8 cellular contexts compared by ENCODE assay signal in genomic region chr12:72271401-72271740, GRCh38. TPM values are rescaled to one million over a fixed set of nuclear protein-coding genes. Genes with fewer than 3 reads are reported as not detected.
DNase-seq lines count a peak whose midpoint lies in the region; ATAC-seq, FAIRE-seq and TF ChIP-seq lines count a peak whose summit lies in the region.

No MANE protein-coding gene starts in this region.

- 2% methylated on average over 15 of the region's 15 CpGs; no CpG with 5 or more reads in 1 of the 2 experiments for whole genome bisulfite sequencing in H1 (ENCODE audit: extremely low coverage in 1 of 2, insufficient coverage in 1 of 2, insufficient read length in 1 of 2, insufficient replicate concordance in 2 of 2, low coverage in 1 of 2, low lambda C conversion rate in 2 of 2, missing lambda C conversion rate in 1 of 2), 2 experiments
- no CpG with 5 or more reads among the region's 15 CpGs for WGBS in mesendoderm (ENCODE audit: extremely low coverage, insufficient coverage, low lambda C conversion rate)

- H3K4me2 ChIP-seq in H1 (ENCODE audit: insufficient read depth in 1 of 2, low read depth in 2 of 2, low read length in 2 of 2) (peak overlapping the region; percentile 87 to 99), mesendoderm (ENCODE audit: low read length) (peak overlapping the region; percentile 56)

- H2BK5ac ChIP-seq in H1 (ENCODE audit: low read depth, low read length): peak overlapping the region; percentile 40; the same call in 1 of the 2 replicates
- H2BK5ac ChIP-seq in mesendoderm (ENCODE audit: low read length): no peak overlapping the region

- no peak overlapping the region for H3K4ac ChIP-seq in H1 (replicated peaks; ENCODE audit: insufficient read length, low read depth, low read length)
- H3K4ac ChIP-seq in mesendoderm (ENCODE audit: low read depth, low read length): no peak overlapping the region

- no peaks in the 10 kb centered on the region for H3K9me3 Mint-ChIP-seq in activated T-cell treated with anti-CD3 and anti-CD28 coated beads, Interleukin-2, amount 50 U/mL, for 4 hours

- H3K4me1 Mint-ChIP-seq in activated T-cell treated with anti-CD3 and anti-CD28 coated beads, Interleukin-2, amount 50 U/mL, for 4 hours (ENCODE audit: low read depth): peaks cover 6% of the 10 kb centered on the region

- peak in 1 of 2 experiments; percentile 40; a peak in 1 of 3 replicates for TF ChIP-seq POLR2A in H1 (IDR thresholded peaks at IDR 0.05; ENCODE audit: control extremely low read depth in 1 of 2, low read depth in 2 of 2, low read length in 2 of 2)

- H4K5ac ChIP-seq in H1 (ENCODE audit: insufficient read length, low read depth, low read length): no peak overlapping the region
- H4K5ac ChIP-seq in mesendoderm (ENCODE audit: low read length): no peak overlapping the region

- POLR2A ChIA-PET in H1 (lab: Charles Lee; ENCODE audit: partially characterized antibody): interaction anchor here (1.5 kb wide), 1 partner anchor 9 kb away, joined by 5 read pairs; no protein-coding TSS in a partner anchor

- TF ChIP-seq CTCF in H1 (IDR thresholded peaks at IDR 0.05; ENCODE audit: control extremely low read depth in 1 of 3, insufficient read depth in 1 of 3, low read depth in 1 of 3, low read length in 3 of 3): peak in 2 of 3 experiments; percentile 9 to 19; a peak in 2 of 4 replicates

- peaks cover 18% of the 10 kb centered on the region for H3K23me2 ChIP-seq in H1 (ENCODE audit: low read depth, low read length)

- H2AK5ac ChIP-seq in H1 (ENCODE audit: low read depth, low read length) (no peak overlapping the region), mesendoderm (ENCODE audit: low read length) (no peak overlapping the region)

- ATAC-seq in activated T-cell treated with anti-CD3 and anti-CD28 coated beads, Interleukin-2, amount 50 U/mL, for 4 hours: no peak
- no peak for ATAC-seq in GM18858 (IDR thresholded peaks at IDR 0.05; ENCODE audit: unreplicated experiment)

- H2BK120ac ChIP-seq in H1 (replicated peaks; ENCODE audit: low read depth, low read length): no peak overlapping the region
- H2BK120ac ChIP-seq in mesendoderm (ENCODE audit: low read depth, low read length): no peak overlapping the region

- FAIRE-seq in H1 (lab: Jason Lieb, UNC): no peak

- H3K79me1 ChIP-seq in H1 (ENCODE audit: low read depth, low read length) (no peaks in the 10 kb centered on the region), mesendoderm (ENCODE audit: low read length) (no peaks in the 10 kb centered on the region)

- no peaks in the 10 kb centered on the region for H3K9me3 ChIP-seq in H1 (ENCODE audit: insufficient read depth in 2 of 2, low read depth in 1 of 2, low read length in 1 of 2)

- H3K56ac ChIP-seq in H1 (replicated peaks; ENCODE audit: insufficient read length, low read depth, low read length) (no peak overlapping the region), mesendoderm (ENCODE audit: low read length) (peak overlapping the region; percentile 88)

- H3K4me3 Mint-ChIP-seq in activated T-cell treated with anti-CD3 and anti-CD28 coated beads, Interleukin-2, amount 50 U/mL, for 4 hours: no peak overlapping the region

- peak overlapping the region; percentile 97 for H2AFZ ChIP-seq in H1 (ENCODE audit: low read length)

- H3K9ac ChIP-seq in H1 (replicated peaks in 1 of 4; ENCODE audit: extremely low read depth in 1 of 4, low read depth in 3 of 4, low read length in 3 of 4): peak overlapping the region in 2 of 4 experiments; percentile 31 to 55; a peak in 4 of 7 replicates
- peak overlapping the region; percentile 68 for H3K9ac ChIP-seq in mesendoderm (ENCODE audit: low read length)

- no peak overlapping the region for H4K91ac ChIP-seq in H1 (replicated peaks; ENCODE audit: insufficient read length, low read length)

- H3K27me3 Mint-ChIP-seq in activated T-cell treated with anti-CD3 and anti-CD28 coated beads, Interleukin-2, amount 50 U/mL, for 4 hours (ENCODE audit: low read depth): peaks cover 43% of the 10 kb centered on the region

- H3K4me1 ChIP-seq in H1 (replicated peaks in 1 of 4; ENCODE audit: control insufficient read depth in 3 of 4, insufficient read depth in 4 of 4, low read length in 3 of 4) (peaks cover 0 to 8% (median 1%) of the 10 kb centered on the region in 4 experiments; a peak in 4 of 7 replicates), mesendoderm (ENCODE audit: control insufficient read depth, low read depth, low read length) (no peaks in the 10 kb centered on the region)

- H3K79me2 ChIP-seq in H1 (ENCODE audit: control insufficient read depth in 1 of 2, insufficient read depth in 2 of 2, low read length in 2 of 2): no peaks in the 10 kb centered on the region
- no peaks in the 10 kb centered on the region for H3K79me2 ChIP-seq in mesendoderm (ENCODE audit: control insufficient read depth, insufficient read depth, low read length)

- H4K20me1 ChIP-seq in H1 (replicated peaks in 1 of 2; ENCODE audit: control insufficient read depth in 1 of 2, insufficient read depth in 2 of 2, low read length in 2 of 2): no peaks in the 10 kb centered on the region

- H2BK15ac ChIP-seq in H1 (ENCODE audit: low read length): peak overlapping the region; percentile 75; the same call in 1 of the 2 replicates
- no peak overlapping the region for H2BK15ac ChIP-seq in mesendoderm (replicated peaks; ENCODE audit: low read depth)

- peak in 1 of 2 experiments; percentile 19; a peak in 1 of 4 replicates for TF ChIP-seq RAD21 in H1 (IDR thresholded peaks at IDR 0.05 in 1 of 2, conservative IDR thresholded peaks at IDR 0.05 in 1 of 2; ENCODE audit: low read depth in 2 of 2, low read length in 2 of 2)

- 0 out of 2 replicates have a peak overlapping the region, but pooled peaks have one; percentile 25 for H2BK20ac ChIP-seq in H1 (ENCODE audit: low read length)

- H3K18ac ChIP-seq in H1 (ENCODE audit: extremely low read depth, low read length) (peak overlapping the region; percentile 26), mesendoderm (ENCODE audit: low read length) (no peak overlapping the region)

- H3K36me3 ChIP-seq in H1 (ENCODE audit: control insufficient read depth in 2 of 4, insufficient read depth in 4 of 4, low read length in 3 of 4) (no peaks in the 10 kb centered on the region), mesendoderm (ENCODE audit: control insufficient read depth, insufficient read depth, low read length) (no peaks in the 10 kb centered on the region)

- CTCF ChIA-PET in H1 (lab: Charles Lee; ENCODE audit: partially characterized antibody): interaction anchor here (0.7 to 2.5 kb wide), 7 partner anchors 9 to 321 kb away, joined by 3 to 14 read pairs (median 4); no protein-coding TSS in a partner anchor

- H3K23ac ChIP-seq in H1 (ENCODE audit: insufficient read length) (no peak overlapping the region), mesendoderm (ENCODE audit: low read length) (no peak overlapping the region)

- TF ChIP-seq EP300 in H1 (IDR thresholded peaks at IDR 0.05; ENCODE audit: borderline replicate concordance in 1 of 2, low read depth in 2 of 2, low read length in 2 of 2): no peak

- DNase-seq in DMS114 treated with DMSO at 0.1 percent for 48 hours (lab: John Stamatoyannopoulos, UW; ENCODE audit: unreplicated experiment): peak; percentile 10
- peak; percentile 92 for DNase-seq in NCI-H510A treated with DMSO at 0.1 percent for 48 hours (lab: John Stamatoyannopoulos, UW)
- DNase-seq in H1 (ENCODE audit: low read depth in 1 of 2, low spot score in 2 of 2): peak in 1 of 2 experiments; percentile 73
- no peak for DNase-seq in mesendoderm
- DNase-seq in activated CD4-positive, CD25-positive, alpha-beta regulatory T cell treated with anti-CD3 and anti-CD28 coated beads, Interleukin-2, amount 50 U/mL, for 72 hours: no peak
- DNase-seq in activated T-cell treated with anti-CD3 and anti-CD28 coated beads, Interleukin-2, amount 50 U/mL, for 4 hours: no peak
- no peak for DNase-seq in A172 (ENCODE audit: low spot score)

- H2BK12ac ChIP-seq in H1 (ENCODE audit: low read depth, low read length): peak overlapping the region; percentile 91; the same call in 1 of the 2 replicates

- H3K36me3 Mint-ChIP-seq in activated T-cell treated with anti-CD3 and anti-CD28 coated beads, Interleukin-2, amount 50 U/mL, for 4 hours (ENCODE audit: insufficient read depth): no peaks in the 10 kb centered on the region

- H3K4me3 ChIP-seq in H1 (ENCODE audit: extremely low read depth in 1 of 4, insufficient read depth in 2 of 4, low read depth in 3 of 4, low read length in 4 of 4) (peak overlapping the region; percentile 34 to 91 (median 85)), mesendoderm (ENCODE audit: low read length) (peak overlapping the region; percentile 51)

- H3K27me3 ChIP-seq in H1 (replicated peaks in 1 of 4; ENCODE audit: control insufficient read depth in 3 of 4, extremely low read depth in 1 of 4, insufficient read depth in 3 of 4, low read length in 3 of 4) (peaks cover 11 to 35% (median 27%) of the 10 kb centered on the region in 4 experiments), mesendoderm (ENCODE audit: insufficient read depth, low read length, poor library complexity) (peaks cover 6% of the 10 kb centered on the region)

- H3K27ac ChIP-seq in H1 (ENCODE audit: low read depth, low read length) (no peak overlapping the region), mesendoderm (ENCODE audit: low read depth, low read length) (no peak overlapping the region)

- no peak overlapping the region for H3K14ac ChIP-seq in H1 (ENCODE audit: insufficient read length)

- H4K8ac ChIP-seq in H1 (ENCODE audit: extremely low read depth, insufficient read depth, low read length) (no peak overlapping the region), mesendoderm (ENCODE audit: low read depth, low read length) (no peak overlapping the region)

TF ChIP-seq in H1, 55 proteins besides CTCF, POLR2A, EP300 and RAD21:
- TF ChIP-seq ZNF274 (IDR thresholded peaks at IDR 0.05; ENCODE audit: borderline replicate concordance, extremely low read depth, low read length) (no peak), SIN3A (conservative IDR thresholded peaks at IDR 0.05 in 1 of 2, IDR thresholded peaks at IDR 0.05 in 1 of 2; ENCODE audit: low read depth in 1 of 2, low read length in 2 of 2) (peak; percentile 26 to 67; a peak in 2 of 4 replicates), RBBP5 (IDR thresholded peaks at IDR 0.05; ENCODE audit: borderline replicate concordance, low read depth, low read length) (peak; percentile 48)

RNA-seq across cellular contexts. Expression of gene TRHDE, which starts 0.8 kb away (rescaled TPM):
- 5.0 and 5.5 TPM in 2 replicates for total RNA-seq in H1 (2021; fragmentation: NEBNext Ultra II Directional; extraction: Animal tissue kit (Norgen Biotek cat#: 25700))
- 1.0 and 1.3 TPM in 2 replicates for polyA plus RNA-seq in H1 (2011; rRNA removed)
- polyA plus RNA-seq in H1 (2011; cell fraction: cytosol; rRNA removed): 0.79 TPM
- polyA plus RNA-seq in H1 (2011; cell fraction: nucleus; rRNA removed): 1.3 TPM
- polyA plus RNA-seq in H1 (2012, experiment 1 of 2): 0.43 to 1.4 TPM (median 0.79 TPM) in 4 replicates
- polyA plus RNA-seq in H1 (2012, experiment 2 of 2): 0.04 TPM
- polyA plus RNA-seq in H1 (2013, experiment 1 of 2): 4.7 TPM
- 5.0 TPM for polyA plus RNA-seq in H1 (2013, experiment 2 of 2)
- 4.7 and 7.0 TPM in 2 replicates for polyA minus RNA-seq in H1 (2011; rRNA and poly(A)+ RNA removed)
- polyA minus RNA-seq in H1 (2011; cell fraction: cytosol; rRNA and poly(A)+ RNA removed): 3.7 TPM
- 6.3 TPM for polyA minus RNA-seq in H1 (2011; cell fraction: nucleus; rRNA and poly(A)+ RNA removed)
- polyA plus RNA-seq in mesendoderm (2013, experiment 1 of 2): 1.1 TPM
- polyA plus RNA-seq in mesendoderm (2013, experiment 2 of 2): 0.95 TPM
- total RNA-seq in activated T-cell treated with anti-CD3 and anti-CD28 coated beads, Interleukin-2, amount 50 U/mL, for 4 hours: not detected
- total RNA-seq in A172 (2014; rRNA removed; shearing (Covaris generic)): 0.05 and 0.12 TPM in 2 replicates

Comparison
In these comparisons a context has a peak if more than half of its experiments do, and no peak if none do; other contexts are left out.
1. DNase-seq: peak in DMS114 treated with DMSO at 0.1 percent for 48 hours (single experiment) and NCI-H510A treated with DMSO at 0.1 percent for 48 hours (single experiment); none in mesendoderm (single experiment), activated CD4-positive, CD25-positive, alpha-beta regulatory T cell treated with anti-CD3 and anti-CD28 coated beads, Interleukin-2, amount 50 U/mL, for 72 hours (single experiment), activated T-cell treated with anti-CD3 and anti-CD28 coated beads, Interleukin-2, amount 50 U/mL, for 4 hours (single experiment) and A172 (single experiment).